ENCODE assay signal across 20 cellular contexts in the genomic region with DNA sequence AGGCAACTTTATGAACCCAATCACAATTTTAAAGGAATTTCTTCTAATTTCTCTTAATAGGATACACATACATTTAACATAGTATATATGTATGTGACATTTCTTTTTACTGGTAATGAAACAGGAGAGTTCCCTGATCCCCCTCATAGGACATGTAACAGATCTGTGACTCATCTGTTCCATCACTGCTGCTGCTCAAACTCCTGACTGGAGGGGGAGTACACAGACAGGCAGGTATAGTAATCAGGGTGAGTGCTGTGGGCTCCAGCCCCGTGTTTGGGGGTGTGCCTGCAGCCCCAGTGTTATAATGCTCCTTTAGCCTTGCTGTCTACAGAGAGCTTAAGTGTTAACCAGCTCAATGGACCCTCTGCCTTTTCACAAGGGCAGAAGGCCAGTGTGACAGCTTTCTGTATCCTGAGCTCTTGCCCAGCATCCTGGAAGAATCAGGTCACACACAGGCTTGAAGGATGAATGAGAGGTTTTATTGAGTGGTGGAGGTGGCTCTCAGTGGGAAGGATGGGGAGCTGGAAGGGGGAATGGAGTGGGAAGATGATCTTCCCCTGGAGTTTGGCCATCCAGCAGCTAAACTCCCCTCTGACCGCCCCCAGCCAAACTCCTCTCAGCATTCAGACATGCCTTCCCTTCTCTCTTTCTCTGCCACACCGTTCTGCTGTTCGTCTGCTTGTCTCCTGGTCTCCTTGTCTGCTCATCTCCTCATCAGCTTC.
A peak's percentile ranks its signal among the peaks of the same experiment; 100 is the strongest.
DNase-seq lines count a peak whose midpoint lies in the region; ATAC-seq and TF ChIP-seq lines count a peak whose summit lies in the region.
"Had no signal": no experiment of that assay in that cellular context is flagged by ENCODE, and none has a peak within 500 bp of the region (broad histone marks: within the 10 kb centered on the region; RNA-seq: fewer than 3 reads in every experiment).

No MANE protein-coding gene starts in this region.

- intact Hi-C loops in activated B cell treated with CpG ODN at 0.5 μM for 24 hours (cut with micrococcal nuclease) (loop anchor here (1.0 kb wide), 5 partner anchors 14 to 350 kb away; no protein-coding TSS in a partner anchor), right cardiac atrium (cut with DNase I) (no loop called here), left ventricle myocardium inferior (cut with micrococcal nuclease) (no loop called here)

- CTCF ChIA-PET in activated B cell treated with CpG ODN at 0.5 μM for 24 hours (lab: Charles Lee), result interaction anchor here (2.0 kb wide), 1 partner anchor 163 kb away, joined by 4 read pairs; no protein-coding TSS in a partner anchor

- peak; percentile 57 for DNase-seq in activated CD8-positive, alpha-beta memory T cell treated with anti-CD3 and anti-CD28 coated beads for 24 hours
- DNase-seq in activated CD8-positive, alpha-beta memory T cell treated with anti-CD3 and anti-CD28 coated beads, Interleukin-2, amount 50 U/mL, for 48 hours, result no peak
- no peak for DNase-seq in activated B cell treated with CpG ODN at 0.5 μM for 24 hours
- no peak for DNase-seq in progenitor cell of endocrine pancreas (ENCODE audit: low spot score, unreplicated experiment)
- no peak for DNase-seq in right cardiac atrium
- no peak for DNase-seq in left ventricle myocardium inferior
- no peak for DNase-seq in NCI-H2107 (lab: John Stamatoyannopoulos, UW)
- DNase-seq: ACHN; activated CD4-positive, alpha-beta T cell treated with anti-CD3 and anti-CD28 coated beads, Interleukin-2, amount 50 U/mL, for 48 hours; DMS153; erythroblast; H7; Kasumi-1; left colon; NCI-H1417; stomach had no signal

- H3K4me3 Mint-ChIP-seq in activated B cell treated with CpG ODN at 0.5 μM for 24 hours (peak overlapping the region; percentile 11), progenitor cell of endocrine pancreas (ENCODE audit: low read depth) (no peak overlapping the region)
- H3K4me3 Mint-ChIP-seq: activated T-helper 17 cell treated with anti-CD3 and anti-CD28 coated beads, Interleukin-2, amount 50 U/mL, for 72 hours had no signal

- H3K36me3 Mint-ChIP-seq in activated B cell treated with CpG ODN at 0.5 μM for 24 hours (ENCODE audit: low read depth) (no peaks in the 10 kb centered on the region), progenitor cell of endocrine pancreas (ENCODE audit: insufficient read depth) (peaks cover 2% of the 10 kb centered on the region)

- no peaks in the 10 kb centered on the region for H3K4me1 ChIP-seq in right cardiac atrium (ENCODE audit: control insufficient read depth, insufficient read depth, low read length)
- no peaks in the 10 kb centered on the region for H3K4me1 ChIP-seq in left ventricle myocardium inferior

- ATAC-seq in HG02642 (IDR thresholded peaks at IDR 0.05; ENCODE audit: poor library complexity, unreplicated experiment), result peak; percentile 20
- peak; percentile 23 for ATAC-seq in activated B cell treated with CpG ODN at 0.5 μM for 24 hours (ENCODE audit: low read depth)
- ATAC-seq in right cardiac atrium, result no peak
- ATAC-seq: activated T-helper 17 cell treated with anti-CD3 and anti-CD28 coated beads, Interleukin-2, amount 50 U/mL, for 72 hours; left colon had no signal

- H3K4me1 Mint-ChIP-seq in activated B cell treated with CpG ODN at 0.5 μM for 24 hours, result peaks cover 36% of the 10 kb centered on the region
- H3K4me1 Mint-ChIP-seq in progenitor cell of endocrine pancreas (ENCODE audit: low read depth), result peaks cover 37% of the 10 kb centered on the region

- H3K27ac ChIP-seq in right cardiac atrium (ENCODE audit: low read length) (no peak overlapping the region), left ventricle myocardium inferior (replicated peaks) (no peak overlapping the region)
- H3K27ac ChIP-seq: cardiac muscle cell, RWPE1, stomach had no signal

- TF ChIP-seq CTCF in activated B cell treated with CpG ODN at 0.5 μM for 24 hours (IDR thresholded peaks at IDR 0.05) (no peak), progenitor cell of endocrine pancreas (IDR thresholded peaks at IDR 0.05; ENCODE audit: unreplicated experiment) (no peak), left ventricle myocardium inferior (IDR thresholded peaks at IDR 0.05; ENCODE audit: borderline replicate concordance) (no peak)

- H3K36me3 ChIP-seq in left ventricle myocardium inferior, result no peaks in the 10 kb centered on the region
- H3K36me3 ChIP-seq: cardiac muscle cell, stomach had no signal

- H3K27me3 ChIP-seq in right cardiac atrium (ENCODE audit: control insufficient read depth, insufficient read depth), result no peaks in the 10 kb centered on the region
- H3K27me3 ChIP-seq in left ventricle myocardium inferior (ENCODE audit: low read depth), result no peaks in the 10 kb centered on the region
- H3K27me3 ChIP-seq: cardiac muscle cell, stomach had no signal

- WGBS in right cardiac atrium, result 96% methylated on average over 4 of the region's 4 CpGs

- no peaks in the 10 kb centered on the region for H3K27me3 Mint-ChIP-seq in activated B cell treated with CpG ODN at 0.5 μM for 24 hours
- H3K27me3 Mint-ChIP-seq in progenitor cell of endocrine pancreas, result no peaks in the 10 kb centered on the region
- H3K27me3 Mint-ChIP-seq: activated T-helper 17 cell treated with anti-CD3 and anti-CD28 coated beads, Interleukin-2, amount 50 U/mL, for 72 hours had no signal

- POLR2A ChIA-PET in activated B cell treated with CpG ODN at 0.5 μM for 24 hours (lab: Charles Lee), result interaction anchor here (0.7 to 3.1 kb wide), 9 partner anchors 12 to 550 kb away, joined by 3 to 26 read pairs (median 5); a partner anchor contains a TSS

- H3K9me3 ChIP-seq in right cardiac atrium (ENCODE audit: control insufficient read depth, low read length) (no peaks in the 10 kb centered on the region), left ventricle myocardium inferior (replicated peaks) (peaks cover 20% of the 10 kb centered on the region)

- H3K9me3 Mint-ChIP-seq in activated B cell treated with CpG ODN at 0.5 μM for 24 hours (no peaks in the 10 kb centered on the region), progenitor cell of endocrine pancreas (ENCODE audit: low read depth) (peaks cover 4% of the 10 kb centered on the region)

- H3K4me3 ChIP-seq in right cardiac atrium (ENCODE audit: low read length) (no peak overlapping the region), left ventricle myocardium inferior (no peak overlapping the region)
- H3K4me3 ChIP-seq: cardiac muscle cell, stomach had no signal

- peak overlapping the region; percentile 94 for H3K27ac Mint-ChIP-seq in activated B cell treated with CpG ODN at 0.5 μM for 24 hours
- peak overlapping the region; percentile 73 for H3K27ac Mint-ChIP-seq in progenitor cell of endocrine pancreas

Comparison
In these comparisons a context has a peak if more than half of its experiments do, and no peak if none do; other contexts are left out.
1. ATAC-seq: peak in HG02642 (single experiment) and activated B cell treated with CpG ODN at 0.5 μM for 24 hours (single experiment); none in right cardiac atrium (0 of 2).